1 cellular context compared by ENCODE assay signal in genomic region chr12:15789215-15790171, GRCh38.
TF ChIP-seq lines count a peak whose summit lies in the region.

TSS of gene EPS8 (minus strand) at chr12:15789388. CDS start at chr12:15682951, 106,437 bp downstream.

TF ChIP-seq in HepG2, 621 proteins besides CTCF, POLR2A, EP300 and RAD21 (continued from another document and continues in another):
- TF ChIP-seq, protein P1, sequence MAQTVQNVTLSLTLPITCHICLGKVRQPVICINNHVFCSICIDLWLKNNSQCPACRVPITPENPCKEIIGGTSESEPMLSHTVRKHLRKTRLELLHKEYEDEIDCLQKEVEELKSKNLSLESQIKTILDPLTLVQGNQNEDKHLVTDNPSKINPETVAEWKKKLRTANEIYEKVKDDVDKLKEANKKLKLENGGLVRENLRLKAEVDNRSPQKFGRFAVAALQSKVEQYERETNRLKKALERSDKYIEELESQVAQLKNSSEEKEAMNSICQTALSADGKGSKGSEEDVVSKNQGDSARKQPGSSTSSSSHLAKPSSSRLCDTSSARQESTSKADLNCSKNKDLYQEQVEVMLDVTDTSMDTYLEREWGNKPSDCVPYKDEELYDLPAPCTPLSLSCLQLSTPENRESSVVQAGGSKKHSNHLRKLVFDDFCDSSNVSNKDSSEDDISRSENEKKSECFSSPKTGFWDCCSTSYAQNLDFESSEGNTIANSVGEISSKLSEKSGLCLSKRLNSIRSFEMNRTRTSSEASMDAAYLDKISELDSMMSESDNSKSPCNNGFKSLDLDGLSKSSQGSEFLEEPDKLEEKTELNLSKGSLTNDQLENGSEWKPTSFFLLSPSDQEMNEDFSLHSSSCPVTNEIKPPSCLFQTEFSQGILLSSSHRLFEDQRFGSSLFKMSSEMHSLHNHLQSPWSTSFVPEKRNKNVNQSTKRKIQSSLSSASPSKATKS (CRISPR knock-in tag; IDR thresholded peaks at IDR 0.05), result no peak; the same call in 1 of the 2 replicates
- no peak; the same call in 1 of the 2 replicates for TF ChIP-seq HHEX (CRISPR knock-in tag; IDR thresholded peaks at IDR 0.05)
- no peak for TF ChIP-seq ZBTB8A (CRISPR knock-in tag; IDR thresholded peaks at IDR 0.05; ENCODE audit: borderline replicate concordance, low read depth)
- TF ChIP-seq ZNF597 (CRISPR knock-in tag; IDR thresholded peaks at IDR 0.05), result no peak
- peak; percentile 82 for TF ChIP-seq TARDBP (CRISPR knock-in tag; IDR thresholded peaks at IDR 0.05)
- TF ChIP-seq ATAD3A (CRISPR knock-in tag; IDR thresholded peaks at IDR 0.05), result no peak
- TF ChIP-seq ZNF232 (CRISPR knock-in tag; IDR thresholded peaks at IDR 0.05; ENCODE audit: borderline replicate concordance), result peak; percentile 37; the same call in 1 of the 2 replicates
- TF ChIP-seq ZNF550 (CRISPR knock-in tag; IDR thresholded peaks at IDR 0.05; ENCODE audit: borderline replicate concordance), result no peak
- peak; percentile 42; the same call in 1 of the 2 replicates for TF ChIP-seq ZNF225 (CRISPR knock-in tag; IDR thresholded peaks at IDR 0.05)
- peak; percentile 80; the same call in 1 of the 2 replicates for TF ChIP-seq MTA1 (CRISPR knock-in tag; IDR thresholded peaks at IDR 0.05; ENCODE audit: borderline replicate concordance)
- TF ChIP-seq ZBTB4 (CRISPR knock-in tag; IDR thresholded peaks at IDR 0.05; ENCODE audit: borderline replicate concordance), result peak; percentile 77
- TF ChIP-seq NR3C1 (CRISPR knock-in tag; IDR thresholded peaks at IDR 0.05), result no peak
- TF ChIP-seq MAFF (IDR thresholded peaks at IDR 0.05; ENCODE audit: low read depth, low read length), result no peak
- no peak for TF ChIP-seq TFAP4 (IDR thresholded peaks at IDR 0.05; ENCODE audit: borderline replicate concordance, low read depth)
- peak; percentile 72 for TF ChIP-seq HOXD1 (CRISPR knock-in tag; IDR thresholded peaks at IDR 0.05)
- TF ChIP-seq ZNF589 (CRISPR knock-in tag; conservative IDR thresholded peaks at IDR 0.05), result peak; percentile 85
- TF ChIP-seq KDM1A (CRISPR knock-in tag; IDR thresholded peaks at IDR 0.05), result no peak; the same call in 1 of the 2 replicates
- peak; percentile 84; the same call in 1 of the 2 replicates for TF ChIP-seq TRAFD1 (CRISPR knock-in tag; IDR thresholded peaks at IDR 0.05; ENCODE audit: borderline replicate concordance)
- TF ChIP-seq GATA4 (IDR thresholded peaks at IDR 0.05; ENCODE audit: borderline replicate concordance, low read depth), result peak; percentile 61; the same call in 1 of the 2 replicates
- no peak for TF ChIP-seq NPAS2 (CRISPR knock-in tag; IDR thresholded peaks at IDR 0.05; ENCODE audit: borderline replicate concordance)
- TF ChIP-seq SATB2 (CRISPR knock-in tag; IDR thresholded peaks at IDR 0.05), result peak; percentile 67; the same call in 1 of the 2 replicates
- peak; percentile 28; the same call in 1 of the 2 replicates for TF ChIP-seq FUBP1 (CRISPR knock-in tag; IDR thresholded peaks at IDR 0.05; ENCODE audit: borderline replicate concordance)
- peak; percentile 79; the same call in 1 of the 2 replicates for TF ChIP-seq RXRA (CRISPR knock-in tag; IDR thresholded peaks at IDR 0.05)
- TF ChIP-seq, protein P2, sequence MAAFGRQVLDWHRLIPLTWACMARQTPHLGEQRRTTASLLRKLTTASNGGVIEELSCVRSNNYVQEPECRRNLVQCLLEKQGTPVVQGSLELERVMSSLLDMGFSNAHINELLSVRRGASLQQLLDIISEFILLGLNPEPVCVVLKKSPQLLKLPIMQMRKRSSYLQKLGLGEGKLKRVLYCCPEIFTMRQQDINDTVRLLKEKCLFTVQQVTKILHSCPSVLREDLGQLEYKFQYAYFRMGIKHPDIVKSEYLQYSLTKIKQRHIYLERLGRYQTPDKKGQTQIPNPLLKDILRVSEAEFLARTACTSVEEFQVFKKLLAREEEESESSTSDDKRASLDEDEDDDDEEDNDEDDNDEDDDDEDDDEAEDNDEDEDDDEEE (CRISPR knock-in tag; IDR thresholded peaks at IDR 0.05), result peak; percentile 90; the same call in 1 of the 2 replicates
- TF ChIP-seq, protein P3, sequence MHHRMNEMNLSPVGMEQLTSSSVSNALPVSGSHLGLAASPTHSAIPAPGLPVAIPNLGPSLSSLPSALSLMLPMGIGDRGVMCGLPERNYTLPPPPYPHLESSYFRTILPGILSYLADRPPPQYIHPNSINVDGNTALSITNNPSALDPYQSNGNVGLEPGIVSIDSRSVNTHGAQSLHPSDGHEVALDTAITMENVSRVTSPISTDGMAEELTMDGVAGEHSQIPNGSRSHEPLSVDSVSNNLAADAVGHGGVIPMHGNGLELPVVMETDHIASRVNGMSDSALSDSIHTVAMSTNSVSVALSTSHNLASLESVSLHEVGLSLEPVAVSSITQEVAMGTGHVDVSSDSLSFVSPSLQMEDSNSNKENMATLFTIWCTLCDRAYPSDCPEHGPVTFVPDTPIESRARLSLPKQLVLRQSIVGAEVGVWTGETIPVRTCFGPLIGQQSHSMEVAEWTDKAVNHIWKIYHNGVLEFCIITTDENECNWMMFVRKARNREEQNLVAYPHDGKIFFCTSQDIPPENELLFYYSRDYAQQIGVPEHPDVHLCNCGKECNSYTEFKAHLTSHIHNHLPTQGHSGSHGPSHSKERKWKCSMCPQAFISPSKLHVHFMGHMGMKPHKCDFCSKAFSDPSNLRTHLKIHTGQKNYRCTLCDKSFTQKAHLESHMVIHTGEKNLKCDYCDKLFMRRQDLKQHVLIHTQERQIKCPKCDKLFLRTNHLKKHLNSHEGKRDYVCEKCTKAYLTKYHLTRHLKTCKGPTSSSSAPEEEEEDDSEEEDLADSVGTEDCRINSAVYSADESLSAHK (CRISPR knock-in tag; IDR thresholded peaks at IDR 0.05; ENCODE audit: borderline replicate concordance), result no peak
- TF ChIP-seq MED13 (CRISPR knock-in tag; IDR thresholded peaks at IDR 0.05), result peak; percentile 21
- TF ChIP-seq ZNF557 (CRISPR knock-in tag; IDR thresholded peaks at IDR 0.05), result no peak; the same call in 1 of the 2 replicates
- peak; percentile 43; the same call in 1 of the 2 replicates for TF ChIP-seq THAP9 (CRISPR knock-in tag; IDR thresholded peaks at IDR 0.05; ENCODE audit: borderline replicate concordance)
- TF ChIP-seq ARNT (IDR thresholded peaks at IDR 0.05), result no peak
- TF ChIP-seq NR2F2 (IDR thresholded peaks at IDR 0.05; ENCODE audit: borderline replicate concordance, low read depth), result peak; percentile 7; the same call in 1 of the 2 replicates
- TF ChIP-seq, protein P4, sequence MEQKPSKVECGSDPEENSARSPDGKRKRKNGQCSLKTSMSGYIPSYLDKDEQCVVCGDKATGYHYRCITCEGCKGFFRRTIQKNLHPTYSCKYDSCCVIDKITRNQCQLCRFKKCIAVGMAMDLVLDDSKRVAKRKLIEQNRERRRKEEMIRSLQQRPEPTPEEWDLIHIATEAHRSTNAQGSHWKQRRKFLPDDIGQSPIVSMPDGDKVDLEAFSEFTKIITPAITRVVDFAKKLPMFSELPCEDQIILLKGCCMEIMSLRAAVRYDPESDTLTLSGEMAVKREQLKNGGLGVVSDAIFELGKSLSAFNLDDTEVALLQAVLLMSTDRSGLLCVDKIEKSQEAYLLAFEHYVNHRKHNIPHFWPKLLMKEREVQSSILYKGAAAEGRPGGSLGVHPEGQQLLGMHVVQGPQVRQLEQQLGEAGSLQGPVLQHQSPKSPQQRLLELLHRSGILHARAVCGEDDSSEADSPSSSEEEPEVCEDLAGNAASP (CRISPR knock-in tag; IDR thresholded peaks at IDR 0.05; ENCODE audit: borderline replicate concordance), result peak; percentile 70; the same call in 1 of the 2 replicates
